In the genomic region with DNA sequence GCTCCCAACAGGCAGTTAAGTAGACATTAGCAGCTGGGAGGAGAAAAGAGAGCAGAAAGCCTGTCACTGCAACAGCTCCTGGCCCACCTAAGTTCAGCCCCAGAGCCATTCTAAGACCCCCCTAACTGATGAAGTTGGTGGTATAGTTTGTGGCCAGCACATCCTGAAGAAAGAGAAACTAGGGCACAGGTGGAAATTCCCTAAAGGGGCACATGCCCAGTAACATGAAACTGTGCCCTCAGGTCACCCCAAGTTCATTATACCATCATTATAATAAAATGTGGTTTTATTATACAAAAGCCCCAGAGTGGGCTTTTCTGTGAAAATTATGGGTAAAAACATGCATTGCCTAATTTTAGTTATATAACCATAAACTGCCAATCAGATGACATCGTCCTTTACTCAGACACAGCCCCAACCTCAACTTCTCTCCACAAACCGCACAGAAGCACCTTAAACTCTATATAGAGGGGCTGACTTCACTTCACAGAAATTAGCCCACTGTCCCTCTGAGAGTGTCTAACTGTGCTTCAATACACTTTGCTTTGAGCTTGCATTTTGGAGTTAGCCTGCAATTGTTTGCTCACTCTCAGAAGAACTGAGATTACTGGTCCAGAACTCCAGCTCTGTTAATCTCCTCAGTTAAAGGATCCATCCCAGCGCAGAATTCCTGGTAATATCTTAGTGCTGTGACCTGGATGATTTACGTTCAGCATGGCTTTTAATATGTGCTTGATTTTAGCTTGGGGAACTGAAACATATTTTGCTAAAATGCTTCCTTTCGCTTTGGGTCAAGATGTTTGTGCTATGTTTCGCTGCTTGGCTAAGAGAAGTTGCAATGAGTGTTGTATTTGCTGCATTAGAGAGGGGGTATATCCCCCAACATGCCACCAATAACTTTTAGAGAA, we compare ENCODE assay signal across 8 cellular contexts. TPM values are rescaled to one million over a fixed set of nuclear protein-coding genes. Genes with fewer than 3 reads are reported as not detected.
DNase-seq lines count a peak whose midpoint lies in the region; ATAC-seq and TF ChIP-seq lines count a peak whose summit lies in the region.

No MANE protein-coding gene starts in this region.

- H3K4me1 ChIP-seq in DOHH2 (ENCODE audit: control insufficient read depth, low read length): peaks cover 8% of the 10 kb centered on the region
- H3K4me1 ChIP-seq in lower lobe of right lung: peaks cover 91% of the 10 kb centered on the region
- peaks cover 42% of the 10 kb centered on the region for H3K4me1 ChIP-seq in vagina
- peaks cover 3 to 7% of the 10 kb centered on the region in 2 donors for H3K4me1 ChIP-seq in thyroid gland

- no peaks in the 10 kb centered on the region for H3K79me2 ChIP-seq in DOHH2 (ENCODE audit: control insufficient read depth, low read length)

- H3K36me3 Mint-ChIP-seq in chondrocyte (ENCODE audit: low read depth): no peaks in the 10 kb centered on the region

- no peaks in the 10 kb centered on the region for H4K20me1 ChIP-seq in DOHH2 (ENCODE audit: control insufficient read depth, insufficient read depth, low read depth, low read length)

- peaks cover 75% of the 10 kb centered on the region for H3K27me3 ChIP-seq in DOHH2 (ENCODE audit: control insufficient read depth, low read length)
- no peaks in the 10 kb centered on the region for H3K27me3 ChIP-seq in lower lobe of right lung (ENCODE audit: low read depth)
- no peaks in the 10 kb centered on the region for H3K27me3 ChIP-seq in vagina
- H3K27me3 ChIP-seq in thyroid gland: no peaks in the 10 kb centered on the region

- no peaks in the 10 kb centered on the region for H3K9me3 ChIP-seq in DOHH2 (ENCODE audit: control insufficient read depth, insufficient read depth, low read length)
- no peaks in the 10 kb centered on the region for H3K9me3 ChIP-seq in lower lobe of right lung
- H3K9me3 ChIP-seq in vagina: no peaks in the 10 kb centered on the region
- no peaks in the 10 kb centered on the region for H3K9me3 ChIP-seq in thyroid gland

- H3K27me3 Mint-ChIP-seq in chondrocyte (ENCODE audit: low read depth): peaks cover 3% of the 10 kb centered on the region

- no peaks in the 10 kb centered on the region for H3K9me2 ChIP-seq in DOHH2 (replicated peaks; ENCODE audit: control insufficient read depth, low read length)

- 85 to 90% methylated on average over 6 of the region's 6 CpGs for WGBS in thyroid gland, 2 donors

- H3K4me3 ChIP-seq in DOHH2 (ENCODE audit: low read length) (no peak overlapping the region), lower lobe of right lung (no peak overlapping the region), vagina (no peak overlapping the region), thyroid gland (replicated peaks in 1 of 3) (no peak overlapping the region)

- no peaks in the 10 kb centered on the region for H3K9me3 Mint-ChIP-seq in chondrocyte (ENCODE audit: low read depth)

- H3K4me1 Mint-ChIP-seq in chondrocyte (ENCODE audit: low read depth): peaks cover 21% of the 10 kb centered on the region

- no peak overlapping the region for H3K4me3 Mint-ChIP-seq in chondrocyte (ENCODE audit: unreplicated experiment)

- H3K36me3 ChIP-seq in DOHH2 (ENCODE audit: control insufficient read depth, low read length) (no peaks in the 10 kb centered on the region), lower lobe of right lung (no peaks in the 10 kb centered on the region), vagina (no peaks in the 10 kb centered on the region), thyroid gland (no peaks in the 10 kb centered on the region)

- TF ChIP-seq CTCF in DOHH2 (IDR thresholded peaks at IDR 0.05; ENCODE audit: low read depth, low read length, poor library complexity, severe bottlenecking) (no peak), lower lobe of right lung (IDR thresholded peaks at IDR 0.05) (no peak), chondrocyte (IDR thresholded peaks at IDR 0.05) (no peak), vagina (IDR thresholded peaks at IDR 0.05) (no peak), thyroid gland (IDR thresholded peaks at IDR 0.05) (no peak)

- H3K4me2 ChIP-seq in DOHH2 (ENCODE audit: low read length): 0 out of 2 replicates have a peak overlapping the region, but pooled peaks have one; percentile 8

- H3K27ac Mint-ChIP-seq in chondrocyte (ENCODE audit: unreplicated experiment): no peak overlapping the region

- H3K27ac ChIP-seq in DOHH2 (ENCODE audit: low read depth, low read length) (no peak overlapping the region), lower lobe of right lung (peak overlapping the region; percentile 59), vagina (no peak overlapping the region), thyroid gland (no peak overlapping the region)

- no peaks in the 10 kb centered on the region for H3F3A ChIP-seq in DOHH2 (ENCODE audit: control insufficient read depth, insufficient read depth)

- peak; percentile 28 for DNase-seq in RPMI8226
- no peak for DNase-seq in lower lobe of right lung
- no peak for DNase-seq in chondrocyte (ENCODE audit: low spot score)
- no peak for DNase-seq in vagina (ENCODE audit: extremely low spot score in 2 of 2)
- no peak for DNase-seq in DMS79 (lab: John Stamatoyannopoulos, UW)
- no peak for DNase-seq in thyroid gland

- intact Hi-C loops in lower lobe of right lung (cut with DNase I) (no loop called here), vagina (cut with DNase I) (no loop called here), thyroid gland (cut with DNase I) (no loop called here)

- ATAC-seq in GM21529 (IDR thresholded peaks at IDR 0.05; ENCODE audit: unreplicated experiment) (peak; percentile 45), lower lobe of right lung (no peak)

- TF ChIP-seq POLR2A in vagina (IDR thresholded peaks at IDR 0.05) (no peak), thyroid gland (IDR thresholded peaks at IDR 0.05) (no peak)

RNA-seq across cellular contexts. Expression of a gene that starts 1.8 kb away (rescaled TPM):
- total RNA-seq in lower lobe of right lung: 77.0 TPM
- total RNA-seq in chondrocyte: 2.3 to 5.9 TPM (median 3.4 TPM) in 3 replicates
- 48.9 TPM for total RNA-seq in vagina
- 10 to 100 TPM; 23.3 to 91.9 (median 59.9) TPM for total RNA-seq in thyroid gland

RNA-seq across cellular contexts. Expression of a gene that starts 39.2 kb away (rescaled TPM):
- 29.0 TPM for total RNA-seq in lower lobe of right lung
- total RNA-seq in chondrocyte: 0.12 TPM in 1 of 3 replicates, not detected in the others
- 4.2 TPM for total RNA-seq in vagina
- 10 to 100 TPM in 1 of 4 donors, 1 to 10 TPM in 2, not detected in 1; 5.8 to 16.1 (median 7.5) TPM for total RNA-seq in thyroid gland
